Comparison of ENCODE assay signal across 8 cellular contexts in the genomic region with DNA sequence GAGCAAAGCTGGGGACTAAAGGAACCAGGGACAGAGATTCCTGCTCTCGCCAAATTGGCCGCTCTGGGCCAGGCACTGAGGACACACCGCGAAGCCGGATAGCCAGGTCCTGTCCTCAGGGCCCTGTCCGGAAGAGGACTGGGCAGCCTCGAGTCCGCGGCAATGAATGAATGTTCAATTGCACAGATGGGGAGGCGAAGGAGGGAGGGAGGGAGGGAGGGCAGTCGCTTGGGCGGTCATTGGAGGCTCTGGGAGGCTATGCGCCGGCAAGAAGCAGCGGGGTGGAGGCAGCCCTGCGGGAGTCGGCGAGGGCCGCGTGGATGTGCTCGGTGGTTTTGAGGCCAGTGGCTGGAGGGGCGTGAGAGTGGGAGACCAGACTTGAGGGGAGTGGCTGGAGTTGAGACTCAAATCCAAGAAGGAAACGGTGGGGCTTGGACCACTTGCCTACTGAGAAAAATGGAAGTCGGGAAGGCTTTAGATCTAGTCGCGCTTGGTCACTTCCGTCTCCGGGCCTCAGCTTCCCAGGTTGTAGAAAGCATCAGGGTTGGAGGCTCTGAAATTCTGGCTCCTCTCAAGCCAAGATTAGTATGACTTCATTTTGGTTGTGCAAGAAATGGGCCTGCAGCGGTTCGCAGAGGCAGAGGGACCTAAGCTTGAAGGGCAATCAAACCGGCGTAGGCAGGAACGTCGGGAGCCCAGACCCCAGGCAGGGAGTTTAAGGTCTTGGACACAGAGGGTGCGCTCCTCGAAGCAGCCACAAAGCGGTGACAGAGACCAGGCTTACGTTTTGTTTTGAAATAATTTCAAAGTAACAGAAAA. TPM values are rescaled to one million over a fixed set of nuclear protein-coding genes. Genes with fewer than 3 reads are reported as not detected.
A peak's percentile ranks its signal among the peaks of the same experiment; 100 is the strongest.
DNase-seq lines count a peak whose midpoint lies in the region; ATAC-seq and TF ChIP-seq lines count a peak whose summit lies in the region.

No MANE protein-coding gene starts in this region.

- TF ChIP-seq CTCF in left lung (IDR thresholded peaks at IDR 0.05), result peak; percentile 64 to 69

- peak overlapping the region; percentile 41 to 61 for H3K4me3 ChIP-seq in left lung

- H3K9me3 ChIP-seq in left lung, result no peaks in the 10 kb centered on the region

- ATAC-seq in HG03135 (IDR thresholded peaks at IDR 0.05; ENCODE audit: unreplicated experiment), result peak; percentile 46
- ATAC-seq in left lung, result peak; percentile 55

- DNase-seq in NCI-H2081 (lab: John Stamatoyannopoulos, UW) (peak; percentile 57 to 65), NCI-H2081 treated with DMSO at 0.1 percent for 48 hours (lab: John Stamatoyannopoulos, UW) (no peak), NCI-H460 (ENCODE audit: extremely low read depth, low read depth) (peak; percentile 62), dermis blood vessel endothelial cell (peak; percentile 93), left lung (peak; percentile 79 to 85)
- peak; percentile 63 to 70 for DNase-seq in activated CD4-positive, alpha-beta T cell treated with anti-CD3 and anti-CD28 coated beads for 4 hours
- peak; percentile 64 to 70 for DNase-seq in stimulated activated CD4-positive, alpha-beta T cell treated with anti-CD3 and anti-CD28 coated beads, Interleukin-2, amount 100 ng/mL, for 24 hours

- H3K27me3 ChIP-seq in left lung, result no peaks in the 10 kb centered on the region

- H3K27ac ChIP-seq in left lung, result peak overlapping the region; percentile 97 to 98

- H3K36me3 ChIP-seq in left lung, result no peaks in the 10 kb centered on the region

- intact Hi-C loops in left lung (cut with DNase I), result no loop called here

- peaks cover 45 to 65% of the 10 kb centered on the region in 2 donors for H3K4me1 ChIP-seq in left lung

RNA-seq across cellular contexts. Expression of gene PLXND1, which starts 21.1 kb away (rescaled TPM):
- 10.4 and 13.7 TPM in 2 replicates for total RNA-seq in NCI-H460 (2014; rRNA removed; shearing (Covaris generic))
- 23.9 and 54.2 TPM in 2 replicates for polyA plus RNA-seq in NCI-H460 (2014; cell fraction: nucleus; rRNA removed)
- total RNA-seq in dermis blood vessel endothelial cell, result 415 and 872 TPM in 2 replicates
- 100 to 1,000 TPM; 198 to 259 TPM for total RNA-seq in left lung

Comparison
In these comparisons a context has a peak if more than half of its experiments do, and no peak if none do; other contexts are left out.
1. RNA of gene PLXND1, which starts 21.1 kb away (total RNA-seq): 415 to 872 TPM in dermis blood vessel endothelial cell and 198 to 259 TPM in left lung; 10.4 to 13.7 TPM in NCI-H460; every median in the first group is over 10 times any median in the second.